In genomic region chr17:35731932-35732805, GRCh38 we compare ENCODE assay signal across 9 cellular contexts. TPM values are rescaled to one million over a fixed set of nuclear protein-coding genes. Genes with fewer than 3 reads are reported as not detected.
DNase-seq lines count a peak whose midpoint lies in the region; ATAC-seq and TF ChIP-seq lines count a peak whose summit lies in the region.
"Had no signal": no experiment of that assay in that cellular context is flagged by ENCODE, and none has a peak within 500 bp of the region (broad histone marks: within the 10 kb centered on the region; RNA-seq: fewer than 3 reads in every experiment).

No MANE protein-coding gene starts in this region.

- peaks cover 19% of the 10 kb centered on the region for H3K36me3 Mint-ChIP-seq in CD4-positive, CD25-positive, alpha-beta regulatory T cell
- peaks cover 4% of the 10 kb centered on the region for H3K36me3 Mint-ChIP-seq in osteocyte (ENCODE audit: unreplicated experiment)

- no peak for TF ChIP-seq POLR2A in Peyer's patch (IDR thresholded peaks at IDR 0.05)

- peak overlapping the region in 1 of 3 donors; percentile 78 for H3K27ac Mint-ChIP-seq in CD4-positive, CD25-positive, alpha-beta regulatory T cell
- no peak overlapping the region for H3K27ac Mint-ChIP-seq in osteocyte (ENCODE audit: unreplicated experiment)

- no peaks in the 10 kb centered on the region for H3K9me3 ChIP-seq in CD4-positive, CD25-positive, alpha-beta regulatory T cell (ENCODE audit: control insufficient read depth in 2 of 2, low read length in 2 of 2)
- no peaks in the 10 kb centered on the region for H3K9me3 ChIP-seq in Peyer's patch

- in situ Hi-C loops in ACHN (cut with HindIII; ENCODE audit: low pct_ligation_motif_present, low pct_unique_long_range_greater_than_20kb, low sequenced_read_pairs): no loop called here

- H3K9me3 Mint-ChIP-seq in CD4-positive, CD25-positive, alpha-beta regulatory T cell: no peaks in the 10 kb centered on the region
- no peaks in the 10 kb centered on the region for H3K9me3 Mint-ChIP-seq in osteocyte (ENCODE audit: unreplicated experiment)

- peak overlapping the region in 3 of 4 donors; percentile 52 to 81 (median 78) for H3K4me3 Mint-ChIP-seq in CD4-positive, CD25-positive, alpha-beta regulatory T cell
- peak overlapping the region; percentile 81 for H3K4me3 Mint-ChIP-seq in osteocyte (ENCODE audit: unreplicated experiment)

- H3K27ac ChIP-seq in CD4-positive, CD25-positive, alpha-beta regulatory T cell (ENCODE audit: insufficient read depth, low read length, poor library complexity, severe bottlenecking): no peak overlapping the region
- H3K27ac ChIP-seq in Peyer's patch: peak overlapping the region in 1 of 4 donors; percentile 34

- DNase-seq in CD4-positive, CD25-positive, alpha-beta regulatory T cell: no peak
- no peak for DNase-seq in Peyer's patch
- no peak for DNase-seq in fibroblast of villous mesenchyme (ENCODE audit: low read depth)
- peak; percentile 80 for DNase-seq in osteocyte (ENCODE audit: extremely low spot score, unreplicated experiment)
- DNase-seq in H4 (ENCODE audit: low spot score): no peak
- DNase-seq in EL: no peak
- no peak for DNase-seq in ACHN

- H3K4me1 Mint-ChIP-seq in CD4-positive, CD25-positive, alpha-beta regulatory T cell: peaks cover 7 to 28% (median 11%) of the 10 kb centered on the region in 4 donors
- H3K4me1 Mint-ChIP-seq in osteocyte (ENCODE audit: unreplicated experiment): peaks cover 36% of the 10 kb centered on the region

- TF ChIP-seq CTCF in Peyer's patch (IDR thresholded peaks at IDR 0.05) (no peak), fibroblast of villous mesenchyme (IDR thresholded peaks at IDR 0.05; ENCODE audit: insufficient read depth, low read depth, low read length) (no peak), osteocyte (IDR thresholded peaks at IDR 0.05) (no peak)

- no peaks in the 10 kb centered on the region for H3K27me3 ChIP-seq in CD4-positive, CD25-positive, alpha-beta regulatory T cell (ENCODE audit: control insufficient read depth, insufficient read depth, low read length)
- H3K27me3 ChIP-seq in Peyer's patch: no peaks in the 10 kb centered on the region

- peaks cover 7% of the 10 kb centered on the region for H3K4me1 ChIP-seq in CD4-positive, CD25-positive, alpha-beta regulatory T cell (ENCODE audit: control insufficient read depth, insufficient read depth, low read length, poor library complexity, severe bottlenecking)
- peaks cover 0 to 7% (median 3%) of the 10 kb centered on the region in 4 donors for H3K4me1 ChIP-seq in Peyer's patch

- peaks cover 1% of the 10 kb centered on the region for H3K36me3 ChIP-seq in CD4-positive, CD25-positive, alpha-beta regulatory T cell (ENCODE audit: control insufficient read depth, insufficient read depth, low read length)
- H3K36me3 ChIP-seq in Peyer's patch: peaks cover 0 to under 1% (median 0%) of the 10 kb centered on the region in 3 donors

- ATAC-seq in CD4-positive, CD25-positive, alpha-beta regulatory T cell (ENCODE audit: low read depth in 2 of 2): no peak
- ATAC-seq in HG03135 (IDR thresholded peaks at IDR 0.05; ENCODE audit: unreplicated experiment): no peak

- H3K4me3 ChIP-seq in CD4-positive, CD25-positive, alpha-beta regulatory T cell (ENCODE audit: low read depth, low read length): no peak overlapping the region
- H3K4me3 ChIP-seq in Peyer's patch: peak overlapping the region; percentile 47 to 71 (median 63)
- H3K4me3 ChIP-seq in fibroblast of villous mesenchyme (ENCODE audit: low read depth, low read length): peak overlapping the region; percentile 74

- H3K27me3 Mint-ChIP-seq in CD4-positive, CD25-positive, alpha-beta regulatory T cell: peaks cover 21% of the 10 kb centered on the region
- no peaks in the 10 kb centered on the region for H3K27me3 Mint-ChIP-seq in osteocyte (ENCODE audit: unreplicated experiment)

RNA-seq across cellular contexts. Expression of gene RASL10B, which starts 0.7 kb away (rescaled TPM):
- not detected for total RNA-seq in CD4-positive, CD25-positive, alpha-beta regulatory T cell
- under 1 TPM in 1 of 4 donors, not detected in 3; 0.14 TPM for polyA plus RNA-seq in CD4-positive, CD25-positive, alpha-beta regulatory T cell
- total RNA-seq in Peyer's patch (1 to 10 TPM in 2 of 4 donors, not detected in 2; 1.1 TPM), fibroblast of villous mesenchyme (6.4 and 12.1 TPM in 2 replicates), osteocyte (15.6 and 16.2 TPM in 2 replicates)
- total RNA-seq in H4 (2014; rRNA removed; shearing (Covaris generic)): 6.2 and 6.4 TPM in 2 replicates

RNA-seq across cellular contexts. Expression of gene GAS2L2, which starts 20.9 kb away (rescaled TPM):
- not detected for total RNA-seq in CD4-positive, CD25-positive, alpha-beta regulatory T cell
- polyA plus RNA-seq in CD4-positive, CD25-positive, alpha-beta regulatory T cell: not detected
- total RNA-seq in Peyer's patch: not detected
- total RNA-seq in fibroblast of villous mesenchyme: not detected in 2 replicates
- not detected in 2 replicates for total RNA-seq in osteocyte
- 0.04 TPM in 2 replicates for total RNA-seq in H4 (2014; rRNA removed; shearing (Covaris generic))
- total RNA-seq: RPMI7951 had no signal

RNA-seq across cellular contexts. Expression of gene C17orf50, which starts 28.5 kb away (rescaled TPM):
- total RNA-seq in CD4-positive, CD25-positive, alpha-beta regulatory T cell: not detected
- not detected for polyA plus RNA-seq in CD4-positive, CD25-positive, alpha-beta regulatory T cell
- total RNA-seq in Peyer's patch: not detected
- not detected in 2 replicates for total RNA-seq in fibroblast of villous mesenchyme
- not detected in 2 replicates for total RNA-seq in osteocyte
- total RNA-seq in H4 (2014; rRNA removed; shearing (Covaris generic)): not detected in 2 replicates
- total RNA-seq: RPMI7951 had no signal
